ENCODE assay signal across 8 cellular contexts in genomic region chr3:178001670-178002101, GRCh38.
A peak's percentile ranks its signal among the peaks of the same experiment; 100 is the strongest.
DNase-seq lines count a peak whose midpoint lies in the region; ATAC-seq and TF ChIP-seq lines count a peak whose summit lies in the region.

No MANE protein-coding gene starts in this region.

- no peaks in the 10 kb centered on the region for H3K27me3 Mint-ChIP-seq in natural killer cell (ENCODE audit: low read depth in 2 of 2)

- peak overlapping the region; percentile 62 for H3K4me3 Mint-ChIP-seq in natural killer cell

- no peak overlapping the region for H2AFZ ChIP-seq in hepatocyte

- H3K4me2 ChIP-seq in hepatocyte, result no peak overlapping the region

- H3K4me3 ChIP-seq in hepatocyte (no peak overlapping the region), esophagus squamous epithelium (no peak overlapping the region)

- DNase-seq in NOMO-1 treated with dmso at 0.1 percent for 144 hours (lab: John Stamatoyannopoulos, UW; ENCODE audit: unreplicated experiment), result peak; percentile 79
- DNase-seq in natural killer cell, result no peak
- DNase-seq in activated effector memory CD4-positive, alpha-beta T cell treated with Interleukin-2 at 50 U/mL for 16 hours, result no peak
- no peak for DNase-seq in hepatocyte (ENCODE audit: low spot score)
- DNase-seq in cardiac septum (ENCODE audit: low spot score), result no peak
- no peak for DNase-seq in esophagus squamous epithelium (lab: John Stamatoyannopoulos, UW)

- no peaks in the 10 kb centered on the region for H3K36me3 ChIP-seq in hepatocyte (replicated peaks; ENCODE audit: insufficient read depth, low read depth)
- no peaks in the 10 kb centered on the region for H3K36me3 ChIP-seq in esophagus squamous epithelium

- WGBS in hepatocyte (ENCODE audit: low lambda C conversion rate, missing lambda C conversion rate), result 94% methylated on average over 1 of the region's 1 CpG
- WGBS in esophagus squamous epithelium, 2 donors, result 67 to 70% methylated on average over 1 of the region's 1 CpG

- H3K9me3 Mint-ChIP-seq in natural killer cell, result peaks cover 4 to 5% of the 10 kb centered on the region in 2 donors

- peak overlapping the region; percentile 41 to 73 for H3K27ac Mint-ChIP-seq in natural killer cell

- H3K27ac ChIP-seq in hepatocyte, result no peak overlapping the region
- H3K27ac ChIP-seq in esophagus squamous epithelium, result no peak overlapping the region

- H3K4me1 Mint-ChIP-seq in natural killer cell, result peaks cover 16 to 28% of the 10 kb centered on the region in 2 donors

- H3K9me2 ChIP-seq in hepatocyte (replicated peaks; ENCODE audit: insufficient read depth), result no peaks in the 10 kb centered on the region

- no peak for TF ChIP-seq POLR2A in esophagus squamous epithelium (IDR thresholded peaks at IDR 0.05)

- H4K20me1 ChIP-seq in hepatocyte (ENCODE audit: insufficient read depth, poor library complexity, severe bottlenecking), result no peaks in the 10 kb centered on the region

- no peak for TF ChIP-seq CTCF in natural killer cell (IDR thresholded peaks at IDR 0.05)
- no peak for TF ChIP-seq CTCF in hepatocyte (IDR thresholded peaks at IDR 0.05; ENCODE audit: poor library complexity)
- no peak for TF ChIP-seq CTCF in esophagus squamous epithelium (IDR thresholded peaks at IDR 0.05)

- intact Hi-C loops in natural killer cell (cut with micrococcal nuclease), result no loop called here
- intact Hi-C loops in cardiac septum (cut with DNase I), result no loop called here
- intact Hi-C loops in esophagus squamous epithelium (cut with DNase I), result no loop called here

- H3K36me3 Mint-ChIP-seq in natural killer cell, result peaks cover 10% of the 10 kb centered on the region

- no peaks in the 10 kb centered on the region for H3K9me3 ChIP-seq in hepatocyte (ENCODE audit: low read depth)
- H3K9me3 ChIP-seq in esophagus squamous epithelium, result no peaks in the 10 kb centered on the region

- H3K27me3 ChIP-seq in hepatocyte (no peaks in the 10 kb centered on the region), esophagus squamous epithelium (no peaks in the 10 kb centered on the region)

- H3K79me2 ChIP-seq in hepatocyte, result no peaks in the 10 kb centered on the region

- ATAC-seq in GM18867 (IDR thresholded peaks at IDR 0.05; ENCODE audit: unreplicated experiment) (peak; percentile 83), HG02623 (IDR thresholded peaks at IDR 0.05; ENCODE audit: unreplicated experiment) (peak; percentile 94), natural killer cell (peak; percentile 40 to 61 (median 54))

- H3K4me1 ChIP-seq in hepatocyte (ENCODE audit: insufficient read depth), result no peaks in the 10 kb centered on the region
- no peaks in the 10 kb centered on the region for H3K4me1 ChIP-seq in esophagus squamous epithelium
